Comparison of ENCODE assay signal across 8 cellular contexts in genomic region chr5:7878381-7878873, GRCh38. TPM values are rescaled to one million over a fixed set of nuclear protein-coding genes. Genes with fewer than 3 reads are reported as not detected.
DNase-seq lines count a peak whose midpoint lies in the region; ATAC-seq, FAIRE-seq and TF ChIP-seq lines count a peak whose summit lies in the region.

No MANE protein-coding gene starts in this region.

- peak overlapping the region; percentile 91 for H3K4me2 ChIP-seq in A549

- peak; percentile 70 to 78 for ATAC-seq in A549
- ATAC-seq in GM19025 (IDR thresholded peaks at IDR 0.05; ENCODE audit: low read depth, unreplicated experiment): peak; percentile 90
- peak; percentile 94 for ATAC-seq in HG03135 (IDR thresholded peaks at IDR 0.05; ENCODE audit: unreplicated experiment)
- peak; percentile 89 for ATAC-seq in stimulated activated memory B cell treated with anti-CD40 and anti-IgM and Interleukin-4, amounts not matched to agents 10 μg/mL and 1 μg/mL and 100 μg/mL, for 72 hours

- H3K27me3 Mint-ChIP-seq in activated naive CD8-positive, alpha-beta T cell: no peaks in the 10 kb centered on the region
- H3K27me3 Mint-ChIP-seq in stimulated activated memory B cell treated with anti-CD40 and anti-IgM and Interleukin-4, amounts not matched to agents 10 μg/mL and 1 μg/mL and 100 μg/mL, for 72 hours: no peaks in the 10 kb centered on the region

- CTCF ChIA-PET in A549 (lab: Yijun Ruan, JAX): interaction anchor here (0.6 to 3.6 kb wide), 2 partner anchors 8 to 61 kb away, joined by 3 to 19 read pairs; no protein-coding TSS in a partner anchor

- no peak for TF ChIP-seq POLR2A in A549 (IDR thresholded peaks at IDR 0.05; ENCODE audit: low read length)

- TF ChIP-seq EP300 in A549 (IDR thresholded peaks at IDR 0.05): peak; percentile 72 to 84; a peak in 4 of 5 replicates

- no peaks in the 10 kb centered on the region for H3K9me3 Mint-ChIP-seq in activated naive CD8-positive, alpha-beta T cell (ENCODE audit: low read depth)
- no peaks in the 10 kb centered on the region for H3K9me3 Mint-ChIP-seq in stimulated activated memory B cell treated with anti-CD40 and anti-IgM and Interleukin-4, amounts not matched to agents 10 μg/mL and 1 μg/mL and 100 μg/mL, for 72 hours

- TF ChIP-seq CTCF in A549 (IDR thresholded peaks at IDR 0.05): no peak

- DNase-seq in A549 (ENCODE audit: low read depth in 1 of 2, low spot score in 1 of 2) (peak in 1 of 2 experiments; percentile 62), NCI-H2081 (lab: John Stamatoyannopoulos, UW) (no peak), COLO829 (ENCODE audit: low spot score) (no peak)
- DNase-seq in central memory CD4-positive, alpha-beta T cell: no peak

- peaks cover 21% of the 10 kb centered on the region for H3K36me3 Mint-ChIP-seq in activated naive CD8-positive, alpha-beta T cell
- H3K36me3 Mint-ChIP-seq in stimulated activated memory B cell treated with anti-CD40 and anti-IgM and Interleukin-4, amounts not matched to agents 10 μg/mL and 1 μg/mL and 100 μg/mL, for 72 hours: peaks cover 67% of the 10 kb centered on the region

- H3K27ac Mint-ChIP-seq in activated naive CD8-positive, alpha-beta T cell: peak overlapping the region; percentile 61
- no peak overlapping the region for H3K27ac Mint-ChIP-seq in stimulated activated memory B cell treated with anti-CD40 and anti-IgM and Interleukin-4, amounts not matched to agents 10 μg/mL and 1 μg/mL and 100 μg/mL, for 72 hours

- POLR2A ChIA-PET in A549 (lab: Yijun Ruan, JAX): interaction anchor here (1.9 kb wide), 1 partner anchor 10 kb away, joined by 7 read pairs; the partner anchor contains the start of genes FASTKD3 and MTRR

- peaks cover 41% of the 10 kb centered on the region for H3K4me1 ChIP-seq in A549

- peak overlapping the region; percentile 22 for H3K4me3 Mint-ChIP-seq in activated naive CD8-positive, alpha-beta T cell
- no peak overlapping the region for H3K4me3 Mint-ChIP-seq in stimulated activated memory B cell treated with anti-CD40 and anti-IgM and Interleukin-4, amounts not matched to agents 10 μg/mL and 1 μg/mL and 100 μg/mL, for 72 hours

- H3K4me1 Mint-ChIP-seq in activated naive CD8-positive, alpha-beta T cell (ENCODE audit: low read depth): peaks cover 52% of the 10 kb centered on the region
- H3K4me1 Mint-ChIP-seq in stimulated activated memory B cell treated with anti-CD40 and anti-IgM and Interleukin-4, amounts not matched to agents 10 μg/mL and 1 μg/mL and 100 μg/mL, for 72 hours: peaks cover 30% of the 10 kb centered on the region

- H3K9me3 ChIP-seq in A549: no peaks in the 10 kb centered on the region

- FAIRE-seq in A549 (lab: Jason Lieb, UNC): no peak

- H3K27ac ChIP-seq in A549: peak overlapping the region; percentile 74 to 79; a peak in 5 of 6 replicates

- no peak; a peak in 1 of 5 replicates for TF ChIP-seq RAD21 in A549 (conservative IDR thresholded peaks at IDR 0.05 in 1 of 2, IDR thresholded peaks at IDR 0.05 in 1 of 2)

- peak overlapping the region; percentile 33 for H3K4me3 ChIP-seq in A549

TF ChIP-seq in A549, 52 proteins besides CTCF, POLR2A, EP300 and RAD21 (continues in another document):
- no peak for TF ChIP-seq KDM5A (IDR thresholded peaks at IDR 0.05)
- TF ChIP-seq TP53 (CRISPR knock-in tag; IDR thresholded peaks at IDR 0.05): no peak
- TF ChIP-seq HOXB13 (CRISPR knock-in tag; IDR thresholded peaks at IDR 0.05; ENCODE audit: low read depth): no peak
- TF ChIP-seq RARB (CRISPR knock-in tag; IDR thresholded peaks at IDR 0.05): no peak
- TF ChIP-seq BHLHE40 (IDR thresholded peaks at IDR 0.05; ENCODE audit: low read depth, low read length): no peak
- TF ChIP-seq ZC3H11A (IDR thresholded peaks at IDR 0.05): no peak
- TF ChIP-seq ZNF302 (CRISPR knock-in tag; IDR thresholded peaks at IDR 0.05): no peak
- TF ChIP-seq CHD2 (IDR thresholded peaks at IDR 0.05; ENCODE audit: low read length, partially characterized antibody): no peak
- TF ChIP-seq ELK1 (IDR thresholded peaks at IDR 0.05; ENCODE audit: low read depth, low read length): no peak
- no peak for TF ChIP-seq FOSB (CRISPR knock-in tag; IDR thresholded peaks at IDR 0.05)
- no peak for TF ChIP-seq RFX5 (IDR thresholded peaks at IDR 0.05)
- no peak for TF ChIP-seq CBX2 (IDR thresholded peaks at IDR 0.05; ENCODE audit: borderline replicate concordance, low read depth)
- TF ChIP-seq NPAS2 (CRISPR knock-in tag; IDR thresholded peaks at IDR 0.05; ENCODE audit: borderline replicate concordance): no peak
- no peak for TF ChIP-seq ESRRA (IDR thresholded peaks at IDR 0.05; ENCODE audit: borderline replicate concordance, low read length)
- no peak for TF ChIP-seq MAX (IDR thresholded peaks at IDR 0.05)
- TF ChIP-seq NFE2L2 (conservative IDR thresholded peaks at IDR 0.05; ENCODE audit: low read length): no peak
- no peak for TF ChIP-seq ATOH8 (CRISPR knock-in tag; IDR thresholded peaks at IDR 0.05; ENCODE audit: low read depth)
- TF ChIP-seq ZFP36 (IDR thresholded peaks at IDR 0.05; ENCODE audit: borderline replicate concordance, partially characterized antibody): no peak
- no peak for TF ChIP-seq PBX3 (IDR thresholded peaks at IDR 0.05)
- peak; percentile 66 to 96; a peak in 3 of 4 replicates for TF ChIP-seq CEBPB (IDR thresholded peaks at IDR 0.05)
- TF ChIP-seq ZSCAN20 (CRISPR knock-in tag; IDR thresholded peaks at IDR 0.05): no peak
- no peak for TF ChIP-seq CHD4 (IDR thresholded peaks at IDR 0.05; ENCODE audit: borderline replicate concordance)
- TF ChIP-seq PHF8 (IDR thresholded peaks at IDR 0.05; ENCODE audit: borderline replicate concordance, low read depth): no peak
- TF ChIP-seq SMC3 (IDR thresholded peaks at IDR 0.05): no peak
- no peak for TF ChIP-seq USF2 (IDR thresholded peaks at IDR 0.05)
- TF ChIP-seq HOXA7 (CRISPR knock-in tag; IDR thresholded peaks at IDR 0.05): no peak
- TF ChIP-seq POLR2AphosphoS2 (conservative IDR thresholded peaks at IDR 0.05; ENCODE audit: low read length): no peak
- TF ChIP-seq FOXS1 (CRISPR knock-in tag; IDR thresholded peaks at IDR 0.05): no peak
- no peak for TF ChIP-seq RNF2 (IDR thresholded peaks at IDR 0.05; ENCODE audit: borderline replicate concordance, low read depth)

RNA-seq across cellular contexts. Expression of gene MTRR, which starts 9.5 kb away (rescaled TPM):
- 86.3 and 110 TPM in 2 replicates for polyA plus RNA-seq in A549 (2011; rRNA removed)
- polyA plus RNA-seq in A549 (2012; cell fraction: cytosol; rRNA removed): 36.4 and 42.8 TPM in 2 replicates
- polyA plus RNA-seq in A549 (2012; cell fraction: nucleus; rRNA removed): 29.7 and 44.5 TPM in 2 replicates
- polyA plus RNA-seq in A549 (2017; fragmentation: RNase III; extraction: RNeasy Plus Mini Kit Qiagen cat#74134 plus additional on column Dnase treatment): 40.0 to 47.5 TPM (median 44.1 TPM) in 3 replicates
- 116 and 140 TPM in 2 replicates for polyA minus RNA-seq in A549 (2011; rRNA and poly(A)+ RNA removed)

RNA-seq across cellular contexts. Expression of gene FASTKD3, which starts 9.6 kb away (rescaled TPM):
- polyA plus RNA-seq in A549 (2011; rRNA removed) (17.2 and 24.8 TPM in 2 replicates), A549 (2017; fragmentation: RNase III; extraction: RNeasy Plus Mini Kit Qiagen cat#74134 plus additional on column Dnase treatment) (19.5 to 20.4 TPM (median 19.5 TPM) in 3 replicates)
- 6.9 and 7.3 TPM in 2 replicates for polyA plus RNA-seq in A549 (2012; cell fraction: cytosol; rRNA removed)
- polyA plus RNA-seq in A549 (2012; cell fraction: nucleus; rRNA removed): 4.2 and 5.5 TPM in 2 replicates
- polyA minus RNA-seq in A549 (2011; rRNA and poly(A)+ RNA removed): 6.8 and 7.7 TPM in 2 replicates

RNA-seq across cellular contexts. Expression of gene CFAP90, which starts 27.5 kb away (rescaled TPM):
- polyA plus RNA-seq in A549 (2011; rRNA removed) (0.25 and 0.36 TPM in 2 replicates), A549 (2017; fragmentation: RNase III; extraction: RNeasy Plus Mini Kit Qiagen cat#74134 plus additional on column Dnase treatment) (0.17 to 0.28 TPM (median 0.28 TPM) in 3 replicates)
- polyA plus RNA-seq in A549 (2012; cell fraction: cytosol; rRNA removed): 0.21 and 0.41 TPM in 2 replicates
- 0.16 and 0.29 TPM in 2 replicates for polyA plus RNA-seq in A549 (2012; cell fraction: nucleus; rRNA removed)
- 0.33 TPM in 1 of 2 replicates, not detected in the other for polyA minus RNA-seq in A549 (2011; rRNA and poly(A)+ RNA removed)
